Comparison of ENCODE assay signal across 8 cellular contexts in genomic region chr3:5123937-5124336, GRCh38. TPM values are rescaled to one million over a fixed set of nuclear protein-coding genes. Genes with fewer than 3 reads are reported as not detected.
DNase-seq lines count a peak whose midpoint lies in the region; ATAC-seq and TF ChIP-seq lines count a peak whose summit lies in the region.

No MANE protein-coding gene starts in this region.

- intact Hi-C loops in A673 (cut with micrococcal nuclease; ENCODE audit: unreplicated experiment), result loop anchor here (5.0 kb wide), 2 partner anchors 63 to 412 kb away; partner anchors contain the start of gene EDEM1
- intact Hi-C loops in MCF 10A (cut with micrococcal nuclease), result loop anchor here (2.0 to 5.0 kb wide), 2 partner anchors 63 to 73 kb away; partner anchors contain the start of gene EDEM1

- peaks cover 6% of the 10 kb centered on the region for H3K36me3 Mint-ChIP-seq in MCF 10A (ENCODE audit: insufficient read depth, unreplicated experiment)

- ATAC-seq in HG03135 (IDR thresholded peaks at IDR 0.05; ENCODE audit: unreplicated experiment), result no peak

- peak overlapping the region; percentile 75 for H3K4me3 Mint-ChIP-seq in MCF 10A (ENCODE audit: unreplicated experiment)

- DNase-seq in A673 (ENCODE audit: low spot score) (no peak), HFF-Myc (ENCODE audit: extremely low read depth, low read depth) (no peak), MCF 10A (ENCODE audit: unreplicated experiment) (no peak), NAMALWA (ENCODE audit: low spot score) (no peak), GM19238 (ENCODE audit: insufficient read length, low spot score) (no peak)
- no peak for DNase-seq in activated effector memory CD4-positive, alpha-beta T cell treated with Interleukin-2 at 50 U/mL for 16 hours

- H3K27me3 ChIP-seq in A673 (replicated peaks; ENCODE audit: insufficient read depth, low read depth, low read length, poor library complexity) (no peaks in the 10 kb centered on the region), muscle layer of duodenum (ENCODE audit: low read depth, low read length) (no peaks in the 10 kb centered on the region)

- POLR2A ChIA-PET in A673 (lab: Charles Lee; ENCODE audit: low non-redundant PET) (no interaction called here), MCF 10A (lab: Yijun Ruan, JAX) (interaction anchor here (0.6 to 7.2 kb wide), 32 partner anchors 13 to 687 kb away, joined by 3 to 190 read pairs (median 4); partner anchors contain the start of genes BHLHE40 and EDEM1)

- H3K27me3 Mint-ChIP-seq in MCF 10A (ENCODE audit: insufficient read depth, unreplicated experiment), result no peaks in the 10 kb centered on the region

- H3K9me3 ChIP-seq in A673 (ENCODE audit: low read depth, low read length, poor library complexity, severe bottlenecking) (no peaks in the 10 kb centered on the region), muscle layer of duodenum (ENCODE audit: control insufficient read depth in 1 of 2, low read length in 2 of 2) (no peaks in the 10 kb centered on the region)

- peaks cover 12% of the 10 kb centered on the region for H3K4me1 ChIP-seq in A673 (ENCODE audit: insufficient read depth, low read length, poor library complexity, severe bottlenecking)
- peaks cover 7 to 21% of the 10 kb centered on the region in 2 donors for H3K4me1 ChIP-seq in muscle layer of duodenum (ENCODE audit: control insufficient read depth in 1 of 2, insufficient read depth in 2 of 2, low read length in 2 of 2)

- BruUV-seq in A673 (replicated peaks; lab: Mats Ljungman, UMichigan) (no TSS peak), MCF 10A (replicated peaks; lab: Mats Ljungman, UMichigan) (no TSS peak)

- H3K27ac ChIP-seq in A673 (ENCODE audit: low read depth, low read length, poor library complexity, severe bottlenecking), result no peak overlapping the region
- peak overlapping the region; percentile 86 for H3K27ac ChIP-seq in muscle layer of duodenum (ENCODE audit: low read length)

- H3K4me3 ChIP-seq in A673 (ENCODE audit: low read depth, low read length, poor library complexity, severe bottlenecking) (peak overlapping the region; percentile 98), HFF-Myc (replicated peaks; ENCODE audit: low read depth, low read length) (peak overlapping the region; percentile 99), muscle layer of duodenum (ENCODE audit: low read depth in 1 of 2, low read length in 2 of 2) (peak overlapping the region; percentile 73 to 97)

- H3K27ac Mint-ChIP-seq in MCF 10A (ENCODE audit: low read depth, unreplicated experiment), result peak overlapping the region; percentile 82

- H3K4me1 Mint-ChIP-seq in MCF 10A (ENCODE audit: insufficient read depth, unreplicated experiment), result peaks cover 12% of the 10 kb centered on the region

- H3K9me3 Mint-ChIP-seq in MCF 10A (ENCODE audit: unreplicated experiment), result no peaks in the 10 kb centered on the region

- H3K36me3 ChIP-seq in A673 (ENCODE audit: insufficient read depth, low read length, poor library complexity, severe bottlenecking) (no peaks in the 10 kb centered on the region), muscle layer of duodenum (ENCODE audit: control insufficient read depth in 1 of 2, insufficient read depth in 2 of 2, low read length in 2 of 2) (peaks cover 0 to 5% of the 10 kb centered on the region in 2 donors)

- TF ChIP-seq CTCF in A673 (conservative IDR thresholded peaks at IDR 0.05; ENCODE audit: low read depth, low read length) (no peak), HFF-Myc (IDR thresholded peaks at IDR 0.05; ENCODE audit: low read depth, low read length, missing control alignments) (no peak), MCF 10A (IDR thresholded peaks at IDR 0.05; ENCODE audit: unreplicated experiment) (no peak)

- CTCF ChIA-PET in A673 (lab: Charles Lee) (no interaction called here), MCF 10A (lab: Yijun Ruan, JAX) (interaction anchor here (0.6 to 6.9 kb wide), 19 partner anchors 9 to 412 kb away, joined by 3 to 80 read pairs (median 4); partner anchors contain the start of gene EDEM1)

RNA-seq across cellular contexts. Expression of gene ARL8B, which starts 1.8 kb away (rescaled TPM):
- total RNA-seq in A673 (2021) (44.7 and 54.0 TPM in 2 replicates), MCF 10A (2022) (53.6 and 74.3 TPM in 2 replicates)
